12 cellular contexts compared by ENCODE assay signal in genomic region chrX:72609313-72609712, GRCh38. TPM values are rescaled to one million over a fixed set of nuclear protein-coding genes. Genes with fewer than 3 reads are reported as not detected.
DNase-seq lines count a peak whose midpoint lies in the region; ATAC-seq and TF ChIP-seq lines count a peak whose summit lies in the region.
"Had no signal": no experiment of that assay in that cellular context is flagged by ENCODE, and none has a peak within 500 bp of the region (broad histone marks: within the 10 kb centered on the region; RNA-seq: fewer than 3 reads in every experiment).

No MANE protein-coding gene starts in this region.

- POLR2A ChIA-PET in CD8-positive, alpha-beta memory T cell (lab: Charles Lee), result no interaction called here
- POLR2A ChIA-PET in A673 (lab: Charles Lee; ENCODE audit: low non-redundant PET), result no interaction called here

- peaks cover 0 to 1% (median 0%) of the 10 kb centered on the region in 5 donors for H3K9me3 Mint-ChIP-seq in CD8-positive, alpha-beta memory T cell

- H3K27me3 ChIP-seq in OCI-LY3 (ENCODE audit: low read depth, low read length), result no peaks in the 10 kb centered on the region
- no peaks in the 10 kb centered on the region for H3K27me3 ChIP-seq in CD8-positive, alpha-beta memory T cell (ENCODE audit: insufficient read depth, low read length, poor library complexity, severe bottlenecking)
- H3K27me3 ChIP-seq in A673 (replicated peaks; ENCODE audit: insufficient read depth, low read depth, low read length, poor library complexity), result no peaks in the 10 kb centered on the region

- intact Hi-C loops in A673 (cut with micrococcal nuclease; ENCODE audit: unreplicated experiment), result no loop called here

- H3K4me1 ChIP-seq in OCI-LY3 (ENCODE audit: low read length) (peaks cover 5% of the 10 kb centered on the region), A673 (ENCODE audit: insufficient read depth, low read length, poor library complexity, severe bottlenecking) (no peaks in the 10 kb centered on the region)
- H3K4me1 ChIP-seq in CD8-positive, alpha-beta memory T cell (ENCODE audit: insufficient read depth, low read length), result no peaks in the 10 kb centered on the region

- H3K4me3 Mint-ChIP-seq in CD8-positive, alpha-beta memory T cell, result no peak overlapping the region
- H3K4me3 Mint-ChIP-seq: neural crest cell had no signal

- H4K20me1 ChIP-seq in OCI-LY3 (ENCODE audit: insufficient read depth, low read length), result no peaks in the 10 kb centered on the region

- no peaks in the 10 kb centered on the region for H3K9me3 ChIP-seq in OCI-LY3 (ENCODE audit: insufficient read depth, low read length)
- no peaks in the 10 kb centered on the region for H3K9me3 ChIP-seq in CD8-positive, alpha-beta memory T cell (ENCODE audit: low read length)
- no peaks in the 10 kb centered on the region for H3K9me3 ChIP-seq in A673 (ENCODE audit: low read depth, low read length, poor library complexity, severe bottlenecking)

- H3K4me3 ChIP-seq in OCI-LY3 (ENCODE audit: low read length), result no peak overlapping the region
- H3K4me3 ChIP-seq in CD8-positive, alpha-beta memory T cell (ENCODE audit: low read length), result no peak overlapping the region
- H3K4me3 ChIP-seq in A673 (ENCODE audit: low read depth, low read length, poor library complexity, severe bottlenecking), result no peak overlapping the region

- TF ChIP-seq CTCF in OCI-LY3 (IDR thresholded peaks at IDR 0.05; ENCODE audit: low read depth, low read length), result peak; percentile 42
- TF ChIP-seq CTCF in A673 (conservative IDR thresholded peaks at IDR 0.05; ENCODE audit: low read depth, low read length), result no peak

- no peak overlapping the region for H3K4me2 ChIP-seq in OCI-LY3 (ENCODE audit: low read length)

- CTCF ChIA-PET in CD8-positive, alpha-beta memory T cell (lab: Charles Lee), result no interaction called here
- CTCF ChIA-PET in A673 (lab: Charles Lee), result no interaction called here

- no TSS peak for BruUV-seq in A673 (replicated peaks; lab: Mats Ljungman, UMichigan)

- peaks cover 0 to 6% (median 0%) of the 10 kb centered on the region in 3 donors for H3K4me1 Mint-ChIP-seq in CD8-positive, alpha-beta memory T cell
- H3K4me1 Mint-ChIP-seq: neural crest cell had no signal

- H3K36me3 ChIP-seq in OCI-LY3 (replicated peaks; ENCODE audit: low read depth, low read length) (peaks cover 16% of the 10 kb centered on the region), A673 (ENCODE audit: insufficient read depth, low read length, poor library complexity, severe bottlenecking) (no peaks in the 10 kb centered on the region)
- no peaks in the 10 kb centered on the region for H3K36me3 ChIP-seq in CD8-positive, alpha-beta memory T cell (ENCODE audit: insufficient read depth, low read length)

- peak; percentile 2 for DNase-seq in DMS 273 (lab: John Stamatoyannopoulos, UW; ENCODE audit: unreplicated experiment)
- DNase-seq in DMS 273 treated with DMSO at 0.1 percent for 48 hours (lab: John Stamatoyannopoulos, UW), result no peak
- peak; percentile 22 to 36 for DNase-seq in dermis microvascular lymphatic vessel endothelial cell (ENCODE audit: low read depth in 2 of 2)
- peak; percentile 14 for DNase-seq in renal cortical epithelial cell (ENCODE audit: low read depth)
- DNase-seq in CD8-positive, alpha-beta memory T cell, result no peak
- DNase-seq in A673 (ENCODE audit: low spot score), result no peak
- DNase-seq: 8988T; NCI-H2029 treated with DMSO at 0.1 percent for 48 hours; stimulated activated CD4-positive, alpha-beta T cell treated with anti-CD3 and anti-CD28 coated beads, Interleukin-4, amount 100 ng/mL, for 24 hours had no signal

- ATAC-seq in HG03469 (IDR thresholded peaks at IDR 0.05; ENCODE audit: unreplicated experiment), result no peak

- no peak overlapping the region for H3K27ac Mint-ChIP-seq in CD8-positive, alpha-beta memory T cell

- H3K79me2 ChIP-seq in OCI-LY3 (ENCODE audit: low read length), result no peaks in the 10 kb centered on the region

- peaks cover 3 to 19% of the 10 kb centered on the region in 2 donors for H3K27me3 Mint-ChIP-seq in CD8-positive, alpha-beta memory T cell

- no peaks in the 10 kb centered on the region for H3K36me3 Mint-ChIP-seq in CD8-positive, alpha-beta memory T cell

- H3K27ac ChIP-seq in OCI-LY3 (ENCODE audit: low read length) (no peak overlapping the region), A673 (ENCODE audit: low read depth, low read length, poor library complexity, severe bottlenecking) (no peak overlapping the region)
- H3K27ac ChIP-seq in CD8-positive, alpha-beta memory T cell (ENCODE audit: low read depth, low read length), result no peak overlapping the region

- no peak overlapping the region for H2AFZ ChIP-seq in OCI-LY3 (ENCODE audit: low read depth, low read length)

- H3K9ac ChIP-seq in OCI-LY3 (ENCODE audit: low read length), result no peak overlapping the region

RNA-seq across cellular contexts. Expression of gene HDAC8, which starts 36.7 kb away (rescaled TPM):
- 23.8 and 24.5 TPM in 2 replicates for total RNA-seq in dermis microvascular lymphatic vessel endothelial cell
- 28.0 and 48.0 TPM in 2 replicates for total RNA-seq in renal cortical epithelial cell
- total RNA-seq in CD8-positive, alpha-beta memory T cell, result 10 to 100 TPM; 17.3 to 17.8 TPM
- 16.4 TPM for polyA plus RNA-seq in CD8-positive, alpha-beta memory T cell
- 26.0 and 30.6 TPM in 2 replicates for total RNA-seq in A673 (2021)

Comparison
In these comparisons a context has a peak if more than half of its experiments do, and no peak if none do; other contexts are left out.
1. DNase-seq: peak in DMS 273 (single experiment), dermis microvascular lymphatic vessel endothelial cell (2 of 2) and renal cortical epithelial cell (single experiment); none in DMS 273 treated with DMSO at 0.1 percent for 48 hours (single experiment), CD8-positive, alpha-beta memory T cell (0 of 5) and A673 (single experiment).